In genomic region chrX:2485789-2486345, GRCh38 we compare ENCODE assay signal across 16 cellular contexts. TPM values are rescaled to one million over a fixed set of nuclear protein-coding genes. Genes with fewer than 3 reads are reported as not detected.
DNase-seq lines count a peak whose midpoint lies in the region; ATAC-seq and TF ChIP-seq lines count a peak whose summit lies in the region.
"Had no signal": no experiment of that assay in that cellular context is flagged by ENCODE, and none has a peak within 500 bp of the region (broad histone marks: within the 10 kb centered on the region; RNA-seq: fewer than 3 reads in every experiment).

No MANE protein-coding gene starts in this region.

- peak overlapping the region in 1 of 8 donors; percentile 34 for H3K27ac Mint-ChIP-seq in CD8-positive, alpha-beta memory T cell
- H3K27ac Mint-ChIP-seq: activated CD4-positive, alpha-beta T cell treated with anti-CD3 and anti-CD28 coated beads for 36 hours; activated naive CD8-positive, alpha-beta T cell; T-helper 1 cell treated with Interleukin-12 subunit alpha and Interleukin-12 subunit beta and Interleukin-4 antibody, amounts not matched to agents 30 μg/mL and 1 μg/mL, for 36 hours had no signal

- H4K20me1 ChIP-seq in BLaER1 treated with 17β-estradiol and CSF1 and Interleukin-3, amounts not matched to agents 10 nM and 100 nM = peaks cover 75 to 94% (median 88%) of the 10 kb centered on the region in 11 experiments; a peak in 21 of 22 replicates
- H4K20me1 ChIP-seq in fibroblast of lung (ENCODE audit: control insufficient read depth, extremely low read depth, insufficient read depth, low read length) = no peaks in the 10 kb centered on the region

- H3K4me1 ChIP-seq in BLaER1 treated with 17β-estradiol and CSF1 and Interleukin-3, amounts not matched to agents 10 nM and 100 nM = peaks cover 6 to 62% (median 40%) of the 10 kb centered on the region in 10 experiments; a peak in 19 of 20 replicates
- H3K4me1 ChIP-seq in RWPE2 (ENCODE audit: insufficient read depth, poor library complexity, severe bottlenecking) = peaks cover 5% of the 10 kb centered on the region
- peaks cover 9% of the 10 kb centered on the region for H3K4me1 ChIP-seq in fibroblast of lung (ENCODE audit: control insufficient read depth, extremely low read depth, insufficient read depth, low read length)
- H3K4me1 ChIP-seq in skeletal muscle satellite cell (ENCODE audit: control insufficient read depth, insufficient read depth, low read length) = peaks cover 20% of the 10 kb centered on the region
- no peaks in the 10 kb centered on the region for H3K4me1 ChIP-seq in CD8-positive, alpha-beta memory T cell (ENCODE audit: insufficient read depth, low read length)

- TF ChIP-seq CTCF in RWPE2 (IDR thresholded peaks at IDR 0.05; ENCODE audit: poor library complexity, severe bottlenecking) (no peak), fibroblast of lung (conservative IDR thresholded peaks at IDR 0.05 in 1 of 2, IDR thresholded peaks at IDR 0.05 in 1 of 2; ENCODE audit: low read depth in 1 of 2, low read length in 2 of 2) (no peak)

- H3K4me3 Mint-ChIP-seq in CD8-positive, alpha-beta memory T cell = no peak overlapping the region
- H3K4me3 Mint-ChIP-seq: activated CD4-positive, alpha-beta T cell treated with anti-CD3 and anti-CD28 coated beads for 36 hours; activated naive CD8-positive, alpha-beta T cell; T-helper 1 cell treated with Interleukin-12 subunit alpha and Interleukin-12 subunit beta and Interleukin-4 antibody, amounts not matched to agents 30 μg/mL and 1 μg/mL, for 36 hours had no signal

- POLR2A ChIA-PET in CD8-positive, alpha-beta memory T cell (lab: Charles Lee) = no interaction called here

- H3K4me1 Mint-ChIP-seq in CD8-positive, alpha-beta memory T cell = peaks cover 5 to 6% (median 6%) of the 10 kb centered on the region in 3 donors
- H3K4me1 Mint-ChIP-seq: activated CD4-positive, alpha-beta T cell treated with anti-CD3 and anti-CD28 coated beads for 36 hours had no signal

- H3K79me2 ChIP-seq in fibroblast of lung (ENCODE audit: control insufficient read depth, insufficient read depth, low read length) = peaks cover 5% of the 10 kb centered on the region

- no peak overlapping the region for H2AFZ ChIP-seq in fibroblast of lung (ENCODE audit: low read length)

- ATAC-seq in RWPE2 (ENCODE audit: low read depth) (no peak), GM18858 (IDR thresholded peaks at IDR 0.05; ENCODE audit: unreplicated experiment) (no peak)
- ATAC-seq: activated CD4-positive, alpha-beta T cell treated with anti-CD3 and anti-CD28 coated beads for 36 hours had no signal

- H3K27ac ChIP-seq in BLaER1 treated with 17β-estradiol and CSF1 and Interleukin-3, amounts not matched to agents 10 nM and 100 nM = peak overlapping the region in 6 of 11 experiments; percentile 22 to 70 (median 41); a peak in 6 of 22 replicates
- H3K27ac ChIP-seq in RWPE2 (ENCODE audit: poor library complexity, severe bottlenecking) (peak overlapping the region; percentile 28), fibroblast of lung (ENCODE audit: insufficient read depth, low read length) (peak overlapping the region; percentile 65)
- no peak overlapping the region for H3K27ac ChIP-seq in CD8-positive, alpha-beta memory T cell (ENCODE audit: low read depth, low read length)

- DNase-seq in RWPE2 (ENCODE audit: low spot score) (peak; percentile 35), fibroblast of lung (ENCODE audit: low read depth in 2 of 2) (no peak), NAMALWA (ENCODE audit: low spot score) (no peak), DMS153 treated with DMSO at 0.1 percent for 48 hours (lab: John Stamatoyannopoulos, UW; ENCODE audit: unreplicated experiment) (no peak)
- no peak for DNase-seq in CD8-positive, alpha-beta memory T cell
- DNase-seq: activated CD4-positive, alpha-beta T cell treated with anti-CD3 and anti-CD28 coated beads for 36 hours; central memory CD4-positive, alpha-beta T cell; DMS 273 treated with DMSO at 0.1 percent for 48 hours; kidney; NCI-H1092 treated with DMSO at 0.1 percent for 48 hours; Right ventricle myocardium superior had no signal

- H3K36me3 ChIP-seq in BLaER1 treated with 17β-estradiol and CSF1 and Interleukin-3, amounts not matched to agents 10 nM and 100 nM = peaks cover 51 to 83% (median 72%) of the 10 kb centered on the region in 11 experiments
- H3K36me3 ChIP-seq in RWPE2 (ENCODE audit: low read depth) (peaks cover 44% of the 10 kb centered on the region), fibroblast of lung (ENCODE audit: control insufficient read depth, insufficient read depth, low read length) (peaks cover 18% of the 10 kb centered on the region), skeletal muscle satellite cell (ENCODE audit: insufficient read depth, low read length) (peaks cover 47% of the 10 kb centered on the region)
- no peaks in the 10 kb centered on the region for H3K36me3 ChIP-seq in CD8-positive, alpha-beta memory T cell (ENCODE audit: insufficient read depth, low read length)

- H3K36me3 Mint-ChIP-seq in CD8-positive, alpha-beta memory T cell = peaks cover 3 to 55% (median 16%) of the 10 kb centered on the region in 3 donors

- peak overlapping the region in 1 of 11 experiments; percentile 24; a peak in 1 of 22 replicates for H3K4me2 ChIP-seq in BLaER1 treated with 17β-estradiol and CSF1 and Interleukin-3, amounts not matched to agents 10 nM and 100 nM
- peak overlapping the region; percentile 35 for H3K4me2 ChIP-seq in fibroblast of lung (ENCODE audit: extremely low read depth, insufficient read depth, low read length)
- H3K4me2 ChIP-seq in skeletal muscle satellite cell (ENCODE audit: low read length) = peak overlapping the region; percentile 50

- no peaks in the 10 kb centered on the region for H3K9me3 Mint-ChIP-seq in CD8-positive, alpha-beta memory T cell
- H3K9me3 Mint-ChIP-seq: T-helper 1 cell treated with Interleukin-12 subunit alpha and Interleukin-12 subunit beta and Interleukin-4 antibody, amounts not matched to agents 30 μg/mL and 1 μg/mL, for 36 hours had no signal

- peaks cover 0 to 21% (median 7%) of the 10 kb centered on the region in 11 experiments; a peak in 8 of 22 replicates for H3K9me3 ChIP-seq in BLaER1 treated with 17β-estradiol and CSF1 and Interleukin-3, amounts not matched to agents 10 nM and 100 nM (replicated peaks in 1 of 11)
- H3K9me3 ChIP-seq in RWPE2 (ENCODE audit: severe bottlenecking) (no peaks in the 10 kb centered on the region), fibroblast of lung (ENCODE audit: control insufficient read depth, insufficient read depth, low read depth, low read length) (no peaks in the 10 kb centered on the region), skeletal muscle satellite cell (replicated peaks; ENCODE audit: low read length) (no peaks in the 10 kb centered on the region)
- no peaks in the 10 kb centered on the region for H3K9me3 ChIP-seq in CD8-positive, alpha-beta memory T cell (ENCODE audit: low read length)

- H3K27me3 ChIP-seq in BLaER1 treated with 17β-estradiol and CSF1 and Interleukin-3, amounts not matched to agents 10 nM and 100 nM = no peaks in the 10 kb centered on the region
- H3K27me3 ChIP-seq in RWPE2 (ENCODE audit: insufficient read depth, poor library complexity, severe bottlenecking) = no peaks in the 10 kb centered on the region
- H3K27me3 ChIP-seq in fibroblast of lung (ENCODE audit: control insufficient read depth, insufficient read depth, low read length) = no peaks in the 10 kb centered on the region
- no peaks in the 10 kb centered on the region for H3K27me3 ChIP-seq in skeletal muscle satellite cell (ENCODE audit: control insufficient read depth, insufficient read depth, low read length)
- no peaks in the 10 kb centered on the region for H3K27me3 ChIP-seq in CD8-positive, alpha-beta memory T cell (ENCODE audit: insufficient read depth, low read length, poor library complexity, severe bottlenecking)

- H3K9ac ChIP-seq in BLaER1 treated with 17β-estradiol and CSF1 and Interleukin-3, amounts not matched to agents 10 nM and 100 nM = peak overlapping the region in 2 of 11 experiments; percentile 32 to 35; a peak in 2 of 22 replicates
- H3K9ac ChIP-seq in fibroblast of lung (ENCODE audit: insufficient read depth, low read length) (no peak overlapping the region), skeletal muscle satellite cell (ENCODE audit: low read depth, low read length) (peak overlapping the region; percentile 0)

- no peaks in the 10 kb centered on the region for H3K27me3 Mint-ChIP-seq in CD8-positive, alpha-beta memory T cell
- H3K27me3 Mint-ChIP-seq: activated CD4-positive, alpha-beta T cell treated with anti-CD3 and anti-CD28 coated beads for 36 hours; activated naive CD8-positive, alpha-beta T cell had no signal

- CTCF ChIA-PET in CD8-positive, alpha-beta memory T cell (lab: Charles Lee) = no interaction called here

- H3K4me3 ChIP-seq in BLaER1 treated with 17β-estradiol and CSF1 and Interleukin-3, amounts not matched to agents 10 nM and 100 nM = no peak overlapping the region
- H3K4me3 ChIP-seq in RWPE2 (ENCODE audit: severe bottlenecking) (no peak overlapping the region), fibroblast of lung (replicated peaks in 1 of 4; ENCODE audit: control extremely low read depth in 1 of 4, insufficient read depth in 1 of 4, low read depth in 3 of 4, low read length in 4 of 4) (no peak overlapping the region), skeletal muscle satellite cell (ENCODE audit: low read length) (no peak overlapping the region)
- no peak overlapping the region for H3K4me3 ChIP-seq in CD8-positive, alpha-beta memory T cell (ENCODE audit: low read length)

RNA-seq across cellular contexts. Expression of gene DHRSX, which starts 14.9 kb away (rescaled TPM):
- total RNA-seq in fibroblast of lung = 23.9 and 25.6 TPM in 2 replicates
- 23.7 and 24.9 TPM in 2 replicates for polyA plus RNA-seq in fibroblast of lung
- 21.2 and 24.6 TPM in 2 replicates for polyA plus RNA-seq in fibroblast of lung (2012)
- 61.9 and 87.8 TPM in 2 replicates for polyA minus RNA-seq in fibroblast of lung (ENCODE audit: low replicate concordance)
- 18.6 and 20.0 TPM in 2 replicates for total RNA-seq in skeletal muscle satellite cell (2012; rRNA removed)
- total RNA-seq in CD8-positive, alpha-beta memory T cell = 10 to 100 TPM; 25.3 to 26.6 TPM
- polyA plus RNA-seq in CD8-positive, alpha-beta memory T cell = 21.5 TPM

RNA-seq across cellular contexts. Expression of gene ZBED1, which starts 14.9 kb away (rescaled TPM):
- 24.8 and 27.7 TPM in 2 replicates for total RNA-seq in fibroblast of lung
- 14.4 and 14.5 TPM in 2 replicates for polyA plus RNA-seq in fibroblast of lung
- polyA plus RNA-seq in fibroblast of lung (2012) = 16.3 and 17.2 TPM in 2 replicates
- polyA minus RNA-seq in fibroblast of lung (ENCODE audit: low replicate concordance) = 14.6 and 20.5 TPM in 2 replicates
- total RNA-seq in skeletal muscle satellite cell (2012; rRNA removed) = 28.4 and 29.4 TPM in 2 replicates
- 10 to 100 TPM; 28.0 to 30.0 TPM for total RNA-seq in CD8-positive, alpha-beta memory T cell
- polyA plus RNA-seq in CD8-positive, alpha-beta memory T cell = 41.9 TPM
